ENCODE assay signal across 1 cellular context in the genomic region with DNA sequence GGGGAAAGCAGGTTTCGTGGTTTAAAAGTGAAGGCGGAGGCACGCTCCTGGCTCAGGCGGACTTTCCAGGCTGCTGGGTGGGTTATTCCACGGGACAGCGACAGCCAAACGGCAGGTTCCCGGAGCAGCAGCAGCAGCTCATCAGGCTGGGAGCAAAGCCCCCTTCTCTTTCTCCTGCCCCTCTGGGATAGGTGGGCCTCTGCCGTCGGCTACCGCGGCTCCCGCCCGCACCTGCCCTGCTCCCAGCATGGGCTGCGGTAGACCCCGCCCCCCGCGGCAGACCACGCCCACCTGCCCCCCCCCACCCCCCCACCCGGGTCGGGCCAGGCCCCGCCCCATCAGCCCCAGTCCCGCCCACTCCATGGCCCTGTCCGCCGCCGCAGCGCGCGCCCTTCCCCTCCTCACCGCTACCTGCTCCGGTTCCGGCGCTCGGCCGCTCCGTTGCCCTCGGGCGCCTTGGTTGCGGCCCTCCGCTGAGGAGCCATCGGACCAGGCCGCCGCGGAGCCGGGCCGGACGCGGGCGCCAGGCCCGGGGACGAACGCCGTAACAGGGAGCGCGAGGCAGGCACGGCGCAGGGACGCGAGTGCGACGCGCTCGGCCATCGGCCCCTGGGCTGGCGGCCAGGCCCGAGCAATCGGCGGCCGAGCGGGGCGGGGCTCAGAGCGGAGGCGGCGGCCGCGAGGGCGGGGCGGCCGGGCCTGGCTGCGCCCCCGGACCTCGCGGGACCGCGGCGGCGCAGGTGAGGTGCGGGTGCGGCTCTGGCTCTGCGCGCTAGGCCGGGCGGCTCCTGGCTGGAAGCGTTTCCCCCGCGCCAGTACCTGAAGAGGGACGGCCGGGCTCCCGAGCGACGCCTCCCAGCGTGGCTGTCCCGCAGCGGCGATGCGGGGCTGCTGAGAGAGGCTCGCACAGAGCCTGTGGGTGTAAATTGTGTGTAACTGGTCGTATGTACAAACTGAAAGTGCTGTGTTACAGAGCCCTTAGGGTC.
A peak's percentile ranks its signal among the peaks of the same experiment; 100 is the strongest.
TF ChIP-seq lines count a peak whose summit lies in the region.

A gene (plus strand): TSS at position 347 of the 986 bp plus-strand sequence. CDS start 1,453 bp downstream, outside the sequence.
A gene with protein sequence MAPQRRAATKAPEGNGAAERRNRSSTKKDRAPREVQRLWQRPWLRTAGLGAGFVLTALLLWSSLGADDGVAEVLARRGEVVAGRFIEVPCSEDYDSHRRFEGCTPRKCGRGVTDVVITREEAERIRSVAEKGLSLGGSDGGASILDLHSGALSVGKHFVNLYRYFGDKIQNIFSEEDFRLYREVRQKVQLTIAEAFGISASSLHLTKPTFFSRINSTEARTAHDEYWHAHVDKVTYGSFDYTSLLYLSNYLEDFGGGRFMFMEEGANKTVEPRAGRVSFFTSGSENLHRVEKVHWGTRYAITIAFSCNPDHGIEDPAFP (minus strand): TSS at position 586 of the 986 bp plus-strand sequence. CDS start 101 bp downstream, at position 485.

TF ChIP-seq in HepG2, 621 proteins besides CTCF, POLR2A, EP300 and RAD21 (continued from another document and continues in another):
- TF ChIP-seq, protein P1, sequence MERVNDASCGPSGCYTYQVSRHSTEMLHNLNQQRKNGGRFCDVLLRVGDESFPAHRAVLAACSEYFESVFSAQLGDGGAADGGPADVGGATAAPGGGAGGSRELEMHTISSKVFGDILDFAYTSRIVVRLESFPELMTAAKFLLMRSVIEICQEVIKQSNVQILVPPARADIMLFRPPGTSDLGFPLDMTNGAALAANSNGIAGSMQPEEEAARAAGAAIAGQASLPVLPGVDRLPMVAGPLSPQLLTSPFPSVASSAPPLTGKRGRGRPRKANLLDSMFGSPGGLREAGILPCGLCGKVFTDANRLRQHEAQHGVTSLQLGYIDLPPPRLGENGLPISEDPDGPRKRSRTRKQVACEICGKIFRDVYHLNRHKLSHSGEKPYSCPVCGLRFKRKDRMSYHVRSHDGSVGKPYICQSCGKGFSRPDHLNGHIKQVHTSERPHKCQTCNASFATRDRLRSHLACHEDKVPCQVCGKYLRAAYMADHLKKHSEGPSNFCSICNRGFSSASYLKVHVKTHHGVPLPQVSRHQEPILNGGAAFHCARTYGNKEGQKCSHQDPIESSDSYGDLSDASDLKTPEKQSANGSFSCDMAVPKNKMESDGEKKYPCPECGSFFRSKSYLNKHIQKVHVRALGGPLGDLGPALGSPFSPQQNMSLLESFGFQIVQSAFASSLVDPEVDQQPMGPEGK (CRISPR knock-in tag; IDR thresholded peaks at IDR 0.05), result peak; percentile 64
- TF ChIP-seq, protein P2, sequence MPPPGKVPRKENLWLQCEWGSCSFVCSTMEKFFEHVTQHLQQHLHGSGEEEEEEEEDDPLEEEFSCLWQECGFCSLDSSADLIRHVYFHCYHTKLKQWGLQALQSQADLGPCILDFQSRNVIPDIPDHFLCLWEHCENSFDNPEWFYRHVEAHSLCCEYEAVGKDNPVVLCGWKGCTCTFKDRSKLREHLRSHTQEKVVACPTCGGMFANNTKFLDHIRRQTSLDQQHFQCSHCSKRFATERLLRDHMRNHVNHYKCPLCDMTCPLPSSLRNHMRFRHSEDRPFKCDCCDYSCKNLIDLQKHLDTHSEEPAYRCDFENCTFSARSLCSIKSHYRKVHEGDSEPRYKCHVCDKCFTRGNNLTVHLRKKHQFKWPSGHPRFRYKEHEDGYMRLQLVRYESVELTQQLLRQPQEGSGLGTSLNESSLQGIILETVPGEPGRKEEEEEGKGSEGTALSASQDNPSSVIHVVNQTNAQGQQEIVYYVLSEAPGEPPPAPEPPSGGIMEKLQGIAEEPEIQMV (CRISPR knock-in tag; IDR thresholded peaks at IDR 0.05; ENCODE audit: low read depth), result peak; percentile 80
- TF ChIP-seq ZNF709 (CRISPR knock-in tag; IDR thresholded peaks at IDR 0.05) (peak; percentile 83; the same call in 1 of the 2 replicates), ZNF33A (CRISPR knock-in tag; IDR thresholded peaks at IDR 0.05; ENCODE audit: borderline replicate concordance) (no peak), ZNF101 (CRISPR knock-in tag; IDR thresholded peaks at IDR 0.05; ENCODE audit: borderline replicate concordance, low read depth) (no peak), NR2F1 (CRISPR knock-in tag; IDR thresholded peaks at IDR 0.05) (no peak), FOXK1 (CRISPR knock-in tag; IDR thresholded peaks at IDR 0.05; ENCODE audit: borderline replicate concordance, low read depth) (no peak; the same call in 1 of the 2 replicates), ZNF720 (CRISPR knock-in tag; IDR thresholded peaks at IDR 0.05) (no peak), IRX3 (CRISPR knock-in tag; IDR thresholded peaks at IDR 0.05; ENCODE audit: borderline replicate concordance, low read depth) (peak; percentile 97), NPAS2 (CRISPR knock-in tag; IDR thresholded peaks at IDR 0.05; ENCODE audit: borderline replicate concordance) (no peak), NFYB (CRISPR knock-in tag; IDR thresholded peaks at IDR 0.05) (0 out of 2 replicates have a peak, but pooled peaks have one; percentile 8), EZH2 (conservative IDR thresholded peaks at IDR 0.05; ENCODE audit: low read depth, low read length) (no peak), ZNF207 (IDR thresholded peaks at IDR 0.05; ENCODE audit: borderline replicate concordance) (no peak), ZSCAN29 (CRISPR knock-in tag; conservative IDR thresholded peaks at IDR 0.05) (no peak), ZNF839 (CRISPR knock-in tag; IDR thresholded peaks at IDR 0.05; ENCODE audit: borderline replicate concordance) (0 out of 2 replicates have a peak, but pooled peaks have one; percentile 32), ZNF572 (CRISPR knock-in tag; IDR thresholded peaks at IDR 0.05) (no peak), ZNF768 (CRISPR knock-in tag; IDR thresholded peaks at IDR 0.05) (peak; percentile 58), FOXK2 (IDR thresholded peaks at IDR 0.05) (no peak)
- TF ChIP-seq, protein P3, sequence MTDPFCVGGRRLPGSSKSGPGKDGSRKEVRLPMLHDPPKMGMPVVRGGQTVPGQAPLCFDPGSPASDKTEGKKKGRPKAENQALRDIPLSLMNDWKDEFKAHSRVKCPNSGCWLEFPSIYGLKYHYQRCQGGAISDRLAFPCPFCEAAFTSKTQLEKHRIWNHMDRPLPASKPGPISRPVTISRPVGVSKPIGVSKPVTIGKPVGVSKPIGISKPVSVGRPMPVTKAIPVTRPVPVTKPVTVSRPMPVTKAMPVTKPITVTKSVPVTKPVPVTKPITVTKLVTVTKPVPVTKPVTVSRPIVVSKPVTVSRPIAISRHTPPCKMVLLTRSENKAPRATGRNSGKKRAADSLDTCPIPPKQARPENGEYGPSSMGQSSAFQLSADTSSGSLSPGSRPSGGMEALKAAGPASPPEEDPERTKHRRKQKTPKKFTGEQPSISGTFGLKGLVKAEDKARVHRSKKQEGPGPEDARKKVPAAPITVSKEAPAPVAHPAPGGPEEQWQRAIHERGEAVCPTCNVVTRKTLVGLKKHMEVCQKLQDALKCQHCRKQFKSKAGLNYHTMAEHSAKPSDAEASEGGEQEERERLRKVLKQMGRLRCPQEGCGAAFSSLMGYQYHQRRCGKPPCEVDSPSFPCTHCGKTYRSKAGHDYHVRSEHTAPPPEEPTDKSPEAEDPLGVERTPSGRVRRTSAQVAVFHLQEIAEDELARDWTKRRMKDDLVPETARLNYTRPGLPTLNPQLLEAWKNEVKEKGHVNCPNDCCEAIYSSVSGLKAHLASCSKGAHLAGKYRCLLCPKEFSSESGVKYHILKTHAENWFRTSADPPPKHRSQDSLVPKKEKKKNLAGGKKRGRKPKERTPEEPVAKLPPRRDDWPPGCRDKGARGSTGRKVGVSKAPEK (CRISPR knock-in tag; IDR thresholded peaks at IDR 0.05; ENCODE audit: borderline replicate concordance), result no peak
- TF ChIP-seq, protein P4, sequence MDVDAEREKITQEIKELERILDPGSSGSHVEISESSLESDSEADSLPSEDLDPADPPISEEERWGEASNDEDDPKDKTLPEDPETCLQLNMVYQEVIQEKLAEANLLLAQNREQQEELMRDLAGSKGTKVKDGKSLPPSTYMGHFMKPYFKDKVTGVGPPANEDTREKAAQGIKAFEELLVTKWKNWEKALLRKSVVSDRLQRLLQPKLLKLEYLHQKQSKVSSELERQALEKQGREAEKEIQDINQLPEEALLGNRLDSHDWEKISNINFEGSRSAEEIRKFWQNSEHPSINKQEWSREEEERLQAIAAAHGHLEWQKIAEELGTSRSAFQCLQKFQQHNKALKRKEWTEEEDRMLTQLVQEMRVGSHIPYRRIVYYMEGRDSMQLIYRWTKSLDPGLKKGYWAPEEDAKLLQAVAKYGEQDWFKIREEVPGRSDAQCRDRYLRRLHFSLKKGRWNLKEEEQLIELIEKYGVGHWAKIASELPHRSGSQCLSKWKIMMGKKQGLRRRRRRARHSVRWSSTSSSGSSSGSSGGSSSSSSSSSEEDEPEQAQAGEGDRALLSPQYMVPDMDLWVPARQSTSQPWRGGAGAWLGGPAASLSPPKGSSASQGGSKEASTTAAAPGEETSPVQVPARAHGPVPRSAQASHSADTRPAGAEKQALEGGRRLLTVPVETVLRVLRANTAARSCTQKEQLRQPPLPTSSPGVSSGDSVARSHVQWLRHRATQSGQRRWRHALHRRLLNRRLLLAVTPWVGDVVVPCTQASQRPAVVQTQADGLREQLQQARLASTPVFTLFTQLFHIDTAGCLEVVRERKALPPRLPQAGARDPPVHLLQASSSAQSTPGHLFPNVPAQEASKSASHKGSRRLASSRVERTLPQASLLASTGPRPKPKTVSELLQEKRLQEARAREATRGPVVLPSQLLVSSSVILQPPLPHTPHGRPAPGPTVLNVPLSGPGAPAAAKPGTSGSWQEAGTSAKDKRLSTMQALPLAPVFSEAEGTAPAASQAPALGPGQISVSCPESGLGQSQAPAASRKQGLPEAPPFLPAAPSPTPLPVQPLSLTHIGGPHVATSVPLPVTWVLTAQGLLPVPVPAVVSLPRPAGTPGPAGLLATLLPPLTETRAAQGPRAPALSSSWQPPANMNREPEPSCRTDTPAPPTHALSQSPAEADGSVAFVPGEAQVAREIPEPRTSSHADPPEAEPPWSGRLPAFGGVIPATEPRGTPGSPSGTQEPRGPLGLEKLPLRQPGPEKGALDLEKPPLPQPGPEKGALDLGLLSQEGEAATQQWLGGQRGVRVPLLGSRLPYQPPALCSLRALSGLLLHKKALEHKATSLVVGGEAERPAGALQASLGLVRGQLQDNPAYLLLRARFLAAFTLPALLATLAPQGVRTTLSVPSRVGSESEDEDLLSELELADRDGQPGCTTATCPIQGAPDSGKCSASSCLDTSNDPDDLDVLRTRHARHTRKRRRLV (CRISPR knock-in tag; IDR thresholded peaks at IDR 0.05), result no peak
- TF ChIP-seq, protein P5, sequence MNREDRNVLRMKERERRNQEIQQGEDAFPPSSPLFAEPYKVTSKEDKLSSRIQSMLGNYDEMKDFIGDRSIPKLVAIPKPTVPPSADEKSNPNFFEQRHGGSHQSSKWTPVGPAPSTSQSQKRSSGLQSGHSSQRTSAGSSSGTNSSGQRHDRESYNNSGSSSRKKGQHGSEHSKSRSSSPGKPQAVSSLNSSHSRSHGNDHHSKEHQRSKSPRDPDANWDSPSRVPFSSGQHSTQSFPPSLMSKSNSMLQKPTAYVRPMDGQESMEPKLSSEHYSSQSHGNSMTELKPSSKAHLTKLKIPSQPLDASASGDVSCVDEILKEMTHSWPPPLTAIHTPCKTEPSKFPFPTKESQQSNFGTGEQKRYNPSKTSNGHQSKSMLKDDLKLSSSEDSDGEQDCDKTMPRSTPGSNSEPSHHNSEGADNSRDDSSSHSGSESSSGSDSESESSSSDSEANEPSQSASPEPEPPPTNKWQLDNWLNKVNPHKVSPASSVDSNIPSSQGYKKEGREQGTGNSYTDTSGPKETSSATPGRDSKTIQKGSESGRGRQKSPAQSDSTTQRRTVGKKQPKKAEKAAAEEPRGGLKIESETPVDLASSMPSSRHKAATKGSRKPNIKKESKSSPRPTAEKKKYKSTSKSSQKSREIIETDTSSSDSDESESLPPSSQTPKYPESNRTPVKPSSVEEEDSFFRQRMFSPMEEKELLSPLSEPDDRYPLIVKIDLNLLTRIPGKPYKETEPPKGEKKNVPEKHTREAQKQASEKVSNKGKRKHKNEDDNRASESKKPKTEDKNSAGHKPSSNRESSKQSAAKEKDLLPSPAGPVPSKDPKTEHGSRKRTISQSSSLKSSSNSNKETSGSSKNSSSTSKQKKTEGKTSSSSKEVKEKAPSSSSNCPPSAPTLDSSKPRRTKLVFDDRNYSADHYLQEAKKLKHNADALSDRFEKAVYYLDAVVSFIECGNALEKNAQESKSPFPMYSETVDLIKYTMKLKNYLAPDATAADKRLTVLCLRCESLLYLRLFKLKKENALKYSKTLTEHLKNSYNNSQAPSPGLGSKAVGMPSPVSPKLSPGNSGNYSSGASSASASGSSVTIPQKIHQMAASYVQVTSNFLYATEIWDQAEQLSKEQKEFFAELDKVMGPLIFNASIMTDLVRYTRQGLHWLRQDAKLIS (CRISPR knock-in tag; IDR thresholded peaks at IDR 0.05), result no peak
- TF ChIP-seq, protein P6, sequence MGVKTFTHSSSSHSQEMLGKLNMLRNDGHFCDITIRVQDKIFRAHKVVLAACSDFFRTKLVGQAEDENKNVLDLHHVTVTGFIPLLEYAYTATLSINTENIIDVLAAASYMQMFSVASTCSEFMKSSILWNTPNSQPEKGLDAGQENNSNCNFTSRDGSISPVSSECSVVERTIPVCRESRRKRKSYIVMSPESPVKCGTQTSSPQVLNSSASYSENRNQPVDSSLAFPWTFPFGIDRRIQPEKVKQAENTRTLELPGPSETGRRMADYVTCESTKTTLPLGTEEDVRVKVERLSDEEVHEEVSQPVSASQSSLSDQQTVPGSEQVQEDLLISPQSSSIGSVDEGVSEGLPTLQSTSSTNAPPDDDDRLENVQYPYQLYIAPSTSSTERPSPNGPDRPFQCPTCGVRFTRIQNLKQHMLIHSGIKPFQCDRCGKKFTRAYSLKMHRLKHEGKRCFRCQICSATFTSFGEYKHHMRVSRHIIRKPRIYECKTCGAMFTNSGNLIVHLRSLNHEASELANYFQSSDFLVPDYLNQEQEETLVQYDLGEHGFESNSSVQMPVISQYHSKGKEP (CRISPR knock-in tag; IDR thresholded peaks at IDR 0.05), result no peak; the same call in 1 of the 2 replicates
- TF ChIP-seq, protein P7, sequence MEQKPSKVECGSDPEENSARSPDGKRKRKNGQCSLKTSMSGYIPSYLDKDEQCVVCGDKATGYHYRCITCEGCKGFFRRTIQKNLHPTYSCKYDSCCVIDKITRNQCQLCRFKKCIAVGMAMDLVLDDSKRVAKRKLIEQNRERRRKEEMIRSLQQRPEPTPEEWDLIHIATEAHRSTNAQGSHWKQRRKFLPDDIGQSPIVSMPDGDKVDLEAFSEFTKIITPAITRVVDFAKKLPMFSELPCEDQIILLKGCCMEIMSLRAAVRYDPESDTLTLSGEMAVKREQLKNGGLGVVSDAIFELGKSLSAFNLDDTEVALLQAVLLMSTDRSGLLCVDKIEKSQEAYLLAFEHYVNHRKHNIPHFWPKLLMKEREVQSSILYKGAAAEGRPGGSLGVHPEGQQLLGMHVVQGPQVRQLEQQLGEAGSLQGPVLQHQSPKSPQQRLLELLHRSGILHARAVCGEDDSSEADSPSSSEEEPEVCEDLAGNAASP (CRISPR knock-in tag; IDR thresholded peaks at IDR 0.05; ENCODE audit: borderline replicate concordance), result no peak; the same call in 1 of the 2 replicates
- TF ChIP-seq, protein P8, sequence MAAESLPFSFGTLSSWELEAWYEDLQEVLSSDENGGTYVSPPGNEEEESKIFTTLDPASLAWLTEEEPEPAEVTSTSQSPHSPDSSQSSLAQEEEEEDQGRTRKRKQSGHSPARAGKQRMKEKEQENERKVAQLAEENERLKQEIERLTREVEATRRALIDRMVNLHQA (CRISPR knock-in tag; IDR thresholded peaks at IDR 0.05), result no peak
- TF ChIP-seq, protein P9, sequence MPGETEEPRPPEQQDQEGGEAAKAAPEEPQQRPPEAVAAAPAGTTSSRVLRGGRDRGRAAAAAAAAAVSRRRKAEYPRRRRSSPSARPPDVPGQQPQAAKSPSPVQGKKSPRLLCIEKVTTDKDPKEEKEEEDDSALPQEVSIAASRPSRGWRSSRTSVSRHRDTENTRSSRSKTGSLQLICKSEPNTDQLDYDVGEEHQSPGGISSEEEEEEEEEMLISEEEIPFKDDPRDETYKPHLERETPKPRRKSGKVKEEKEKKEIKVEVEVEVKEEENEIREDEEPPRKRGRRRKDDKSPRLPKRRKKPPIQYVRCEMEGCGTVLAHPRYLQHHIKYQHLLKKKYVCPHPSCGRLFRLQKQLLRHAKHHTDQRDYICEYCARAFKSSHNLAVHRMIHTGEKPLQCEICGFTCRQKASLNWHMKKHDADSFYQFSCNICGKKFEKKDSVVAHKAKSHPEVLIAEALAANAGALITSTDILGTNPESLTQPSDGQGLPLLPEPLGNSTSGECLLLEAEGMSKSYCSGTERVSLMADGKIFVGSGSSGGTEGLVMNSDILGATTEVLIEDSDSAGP (CRISPR knock-in tag; IDR thresholded peaks at IDR 0.05; ENCODE audit: borderline replicate concordance), result peak; percentile 73
